17 cellular contexts compared by ENCODE assay signal in the genomic region with DNA sequence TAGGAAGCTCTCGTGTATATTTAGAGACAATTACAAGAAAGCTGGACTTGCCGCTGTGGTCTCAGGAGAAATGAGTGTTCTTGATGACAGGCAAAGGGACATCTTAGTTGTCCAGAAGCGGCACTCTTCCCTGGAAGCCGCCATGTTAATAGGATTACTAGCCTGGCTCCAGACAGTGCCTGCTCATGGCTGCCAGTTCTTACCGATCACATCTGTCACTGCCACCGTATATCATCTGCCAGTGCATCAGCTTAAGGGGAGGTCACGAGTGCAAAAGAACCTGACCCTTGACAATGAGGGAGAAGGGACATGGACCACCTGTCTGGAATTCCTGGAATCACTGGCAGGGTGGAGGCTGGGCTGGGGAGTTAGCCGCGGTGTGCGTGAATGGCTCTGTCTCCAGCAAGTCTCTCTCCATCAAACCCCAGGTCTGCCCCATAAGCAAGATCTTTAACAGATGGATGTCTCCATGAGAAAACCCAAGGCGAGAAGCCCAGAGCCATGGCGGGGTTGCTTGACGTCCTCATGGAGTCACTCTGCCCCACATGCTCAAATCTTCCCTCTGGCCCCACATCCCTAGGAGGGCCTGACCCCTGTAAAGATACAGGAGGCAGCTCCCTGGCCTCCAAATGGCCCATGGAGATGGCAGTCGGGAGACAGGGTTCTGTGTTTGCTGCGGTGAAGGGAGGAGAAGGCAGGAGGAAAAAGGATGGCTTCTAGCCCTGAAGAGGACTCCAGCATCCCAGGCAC.
"Had no signal": no experiment of that assay in that cellular context is flagged by ENCODE, and none has a peak within 500 bp of the region (broad histone marks: within the 10 kb centered on the region; RNA-seq: fewer than 3 reads in every experiment).

No MANE protein-coding gene starts in this region.

- H3K36me3 ChIP-seq: neural progenitor cell had no signal

- ATAC-seq: activated CD4-positive, CD25-positive, alpha-beta regulatory T cell treated with anti-CD3 and anti-CD28 coated beads, Interleukin-2, amount 50 U/mL, for 24 hours; activated CD8-positive, alpha-beta T cell treated with anti-CD3 and anti-CD28 coated beads, Interleukin-2, amount 10 ng/mL, durations not matched to agents 7 days and 5 days; activated naive CD4-positive, alpha-beta T cell treated with anti-CD3 and anti-CD28 coated beads, Interleukin-2, amount 50 U/mL, for 72 hours; naive thymus-derived CD4-positive, alpha-beta T cell; psoas muscle; right cardiac atrium; stimulated activated memory B cell treated with anti-CD40 and anti-IgM and Interleukin-4, amounts not matched to agents 10 μg/mL and 1 μg/mL and 100 μg/mL, for 72 hours; upper lobe of right lung had no signal

- H3K9me3 ChIP-seq: esophagus muscularis mucosa, psoas muscle, upper lobe of right lung had no signal

- DNase-seq: activated CD4-positive, alpha-beta T cell treated with anti-CD3 and anti-CD28 coated beads, Interleukin-2, amount 10 ng/mL, durations not matched to agents 7 days and 5 days; activated CD8-positive, alpha-beta T cell treated with anti-CD3 and anti-CD28 coated beads, Interleukin-2, amount 10 ng/mL, durations not matched to agents 7 days and 5 days; activated T-cell treated with anti-CD3 and anti-CD28 coated beads, Interleukin-2, amount 50 U/mL, for 24 hours; amniotic stem cell; dermis blood vessel endothelial cell; effector memory CD4-positive, alpha-beta T cell; naive thymus-derived CD4-positive, alpha-beta T cell; right cardiac atrium; stimulated activated CD4-positive, alpha-beta T cell treated with anti-CD3 and anti-CD28 coated beads, Interleukin-4, amount 100 ng/mL, for 4 hours; upper lobe of right lung had no signal

- H3K4me3 ChIP-seq: esophagus muscularis mucosa, neural progenitor cell, psoas muscle, smooth muscle cell, upper lobe of right lung had no signal

- H3K4me1 ChIP-seq: neural progenitor cell, psoas muscle had no signal

- H3K27me3 ChIP-seq: esophagus muscularis mucosa, neural progenitor cell, upper lobe of right lung had no signal

- H3K27ac ChIP-seq: esophagus muscularis mucosa, neural progenitor cell, psoas muscle, upper lobe of right lung had no signal
